ENCODE assay signal across 18 cellular contexts in the genomic region with DNA sequence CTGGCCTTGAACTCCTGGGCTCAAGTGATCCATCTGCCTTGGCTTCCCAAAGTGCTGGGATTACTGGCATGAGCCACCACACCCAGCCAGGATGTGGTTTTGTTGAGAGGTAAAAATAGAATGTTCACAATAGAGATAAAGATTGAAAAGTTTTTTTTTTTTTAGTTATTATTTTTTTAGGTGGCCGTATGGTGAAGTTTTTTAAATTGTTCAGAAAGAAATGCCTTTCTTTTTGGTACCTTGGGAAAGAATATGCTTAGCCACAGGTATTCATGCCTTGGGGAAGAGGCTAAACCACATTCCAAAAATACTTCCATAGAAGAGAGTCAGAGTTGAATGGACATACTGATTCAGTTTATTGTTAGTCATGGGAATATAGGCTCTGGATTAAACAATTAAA.
DNase-seq lines count a peak whose midpoint lies in the region; ATAC-seq, FAIRE-seq and TF ChIP-seq lines count a peak whose summit lies in the region.
"Had no signal": no experiment of that assay in that cellular context is flagged by ENCODE, and none has a peak within 500 bp of the region (broad histone marks: within the 10 kb centered on the region; RNA-seq: fewer than 3 reads in every experiment).

No MANE protein-coding gene starts in this region.

- H3K27me3 ChIP-seq in astrocyte (ENCODE audit: insufficient read depth, low read length): no peaks in the 10 kb centered on the region
- H3K27me3 ChIP-seq: MG63 had no signal

- peaks cover 17% of the 10 kb centered on the region for H3K4me1 Mint-ChIP-seq in astrocyte (ENCODE audit: low read depth, unreplicated experiment)
- H3K4me1 Mint-ChIP-seq: activated CD4-positive, alpha-beta T cell treated with anti-CD3 and anti-CD28 coated beads, Interleukin-2, amount 10 ng/mL, durations not matched to agents 24 days and 14 days; neural crest cell; T-helper 17 cell had no signal

- DNase-seq in AG08396 (ENCODE audit: low spot score) (peak; percentile 34), HTR-8/SVneo (ENCODE audit: insufficient read length, low spot score) (peak; percentile 46), astrocyte (ENCODE audit: low read depth) (peak; percentile 95), glomerular visceral epithelial cell (ENCODE audit: extremely low spot score) (peak; percentile 40), pons (ENCODE audit: low spot score) (no peak), superior temporal gyrus (ENCODE audit: extremely low spot score) (no peak), DMS79 treated with DMSO at 0.1 percent for 48 hours (lab: John Stamatoyannopoulos, UW) (no peak)
- DNase-seq: activated CD4-positive, alpha-beta T cell treated with anti-CD3 and anti-CD28 coated beads, Interleukin-2, amount 10 ng/mL, durations not matched to agents 24 days and 14 days; activated T-cell treated with anti-CD3 and anti-CD28 coated beads, Interleukin-2, amount 50 U/mL, for 72 hours; effector CD8-positive, alpha-beta T cell; left ventricle myocardium inferior; MG63; T-helper 17 cell had no signal

- H3K4me3 ChIP-seq in astrocyte (ENCODE audit: insufficient read depth, low read depth, low read length): no peak overlapping the region
- H3K4me3 ChIP-seq: A549, GM12878, left ventricle myocardium inferior, MG63, thoracic aorta had no signal

- FAIRE-seq in HTR-8/SVneo (lab: Jason Lieb, UNC): no peak
- peak; percentile 89 for FAIRE-seq in astrocyte (lab: Jason Lieb, UNC)
- FAIRE-seq: A549, GM12878 had no signal

- H3K79me2 ChIP-seq in astrocyte (ENCODE audit: insufficient read depth, low read length): no peaks in the 10 kb centered on the region

- H2AFZ ChIP-seq in astrocyte (ENCODE audit: low read depth, low read length): no peak overlapping the region

- peak overlapping the region; percentile 84 for H3K27ac Mint-ChIP-seq in astrocyte (ENCODE audit: unreplicated experiment)
- H3K27ac Mint-ChIP-seq: activated CD4-positive, alpha-beta T cell treated with anti-CD3 and anti-CD28 coated beads, Interleukin-2, amount 10 ng/mL, durations not matched to agents 24 days and 14 days; activated T-cell treated with anti-CD3 and anti-CD28 coated beads, Interleukin-2, amount 50 U/mL, for 72 hours; T-helper 17 cell had no signal

- peak overlapping the region; percentile 84 for H3K27ac ChIP-seq in astrocyte (ENCODE audit: low read depth, low read length)
- H3K27ac ChIP-seq: A549, left ventricle myocardium inferior, thoracic aorta had no signal

- ATAC-seq in GM19397 (IDR thresholded peaks at IDR 0.05; ENCODE audit: unreplicated experiment): no peak
- ATAC-seq: A549; activated T-cell treated with anti-CD3 and anti-CD28 coated beads, Interleukin-2, amount 50 U/mL, for 72 hours; GM12878; T-helper 17 cell had no signal

- peaks cover 2% of the 10 kb centered on the region for H3K36me3 Mint-ChIP-seq in astrocyte (ENCODE audit: low read depth, unreplicated experiment)

- peaks cover 14% of the 10 kb centered on the region for H3K36me3 ChIP-seq in astrocyte (ENCODE audit: insufficient read depth, low read length)
- H3K36me3 ChIP-seq: left ventricle myocardium inferior, MG63, thoracic aorta had no signal

- H3K27me3 Mint-ChIP-seq in astrocyte (ENCODE audit: low read depth, unreplicated experiment): no peaks in the 10 kb centered on the region

- TF ChIP-seq CTCF in astrocyte (IDR thresholded peaks at IDR 0.05; ENCODE audit: insufficient read depth, low read depth, low read length): no peak

- peak overlapping the region; percentile 61 for H3K9ac ChIP-seq in astrocyte (ENCODE audit: low read length)

- H3K4me2 ChIP-seq in astrocyte (ENCODE audit: low read length): peak overlapping the region; percentile 43
- H3K4me2 ChIP-seq: A549 had no signal

- H3K4me3 Mint-ChIP-seq in astrocyte (ENCODE audit: unreplicated experiment): no peak overlapping the region
- H3K4me3 Mint-ChIP-seq: activated CD4-positive, alpha-beta T cell treated with anti-CD3 and anti-CD28 coated beads, Interleukin-2, amount 10 ng/mL, durations not matched to agents 24 days and 14 days; activated T-cell treated with anti-CD3 and anti-CD28 coated beads, Interleukin-2, amount 50 U/mL, for 72 hours; neural crest cell; T-helper 17 cell had no signal

- no peaks in the 10 kb centered on the region for H4K20me1 ChIP-seq in astrocyte (ENCODE audit: insufficient read depth, low read length)

- H3K9me3 Mint-ChIP-seq in astrocyte (ENCODE audit: unreplicated experiment): no peaks in the 10 kb centered on the region
- H3K9me3 Mint-ChIP-seq: activated CD4-positive, alpha-beta T cell treated with anti-CD3 and anti-CD28 coated beads, Interleukin-2, amount 10 ng/mL, durations not matched to agents 24 days and 14 days; activated T-cell treated with anti-CD3 and anti-CD28 coated beads, Interleukin-2, amount 50 U/mL, for 72 hours; neural crest cell had no signal

- H3K4me1 ChIP-seq in astrocyte (ENCODE audit: insufficient read depth, low read length): peaks cover 17% of the 10 kb centered on the region
- H3K4me1 ChIP-seq: A549, left ventricle myocardium inferior had no signal

- H3K9me3 ChIP-seq in astrocyte (ENCODE audit: insufficient read depth, low read depth, low read length): no peaks in the 10 kb centered on the region
- H3K9me3 ChIP-seq: A549, left ventricle myocardium inferior, MG63, thoracic aorta had no signal

Comparison
In these comparisons a context has a peak if more than half of its experiments do, and no peak if none do; other contexts are left out.
1. DNase-seq: peak in AG08396 (single experiment), HTR-8/SVneo (single experiment), astrocyte (single experiment) and glomerular visceral epithelial cell (single experiment); none in pons (single experiment), superior temporal gyrus (single experiment) and DMS79 treated with DMSO at 0.1 percent for 48 hours (single experiment).